14 cellular contexts compared by ENCODE assay signal in genomic region chr19:3642987-3643386, GRCh38. TPM values are rescaled to one million over a fixed set of nuclear protein-coding genes. Genes with fewer than 3 reads are reported as not detected.
A peak's percentile ranks its signal among the peaks of the same experiment; 100 is the strongest.
DNase-seq lines count a peak whose midpoint lies in the region; ATAC-seq, FAIRE-seq and TF ChIP-seq lines count a peak whose summit lies in the region.
"Had no signal": no experiment of that assay in that cellular context is flagged by ENCODE, and none has a peak within 500 bp of the region (broad histone marks: within the 10 kb centered on the region; RNA-seq: fewer than 3 reads in every experiment).

No MANE protein-coding gene starts in this region.

- no peak overlapping the region for H2BK20ac ChIP-seq in H1 (ENCODE audit: low read length)

- WGBS in H1 (ENCODE audit: extremely low coverage in 1 of 2, insufficient coverage in 1 of 2, insufficient read length in 1 of 2, insufficient replicate concordance in 2 of 2, low coverage in 1 of 2, low lambda C conversion rate in 2 of 2, missing lambda C conversion rate in 1 of 2), 2 experiments, result 93% methylated on average over 17 of the region's 25 CpGs; no CpG with 5 or more reads in 1 of the 2 experiments

- no peak for FAIRE-seq in H1 (lab: Jason Lieb, UNC)
- FAIRE-seq: keratinocyte had no signal

- no peak for TF ChIP-seq EP300 in H1 (IDR thresholded peaks at IDR 0.05; ENCODE audit: borderline replicate concordance in 1 of 2, low read depth in 2 of 2, low read length in 2 of 2)

- no peaks in the 10 kb centered on the region for H3K79me1 ChIP-seq in H1 (ENCODE audit: low read depth, low read length)

- CTCF ChIA-PET in activated CD4-positive, alpha-beta T cell treated with anti-CD3 and anti-CD28 coated beads, Interleukin-2, amount 10 ng/mL, durations not matched to agents 7 days and 5 days (lab: Charles Lee), result interaction anchor here (0.6 kb wide), 1 partner anchor 107 kb away, joined by 5 read pairs; no protein-coding TSS in a partner anchor
- CTCF ChIA-PET in H1 (lab: Charles Lee; ENCODE audit: partially characterized antibody) (interaction anchor here (0.7 kb wide), 2 partner anchors 491 to 942 kb away, joined by 3 read pairs; no protein-coding TSS in a partner anchor), GM10248 (lab: Yijun Ruan, JAX) (no interaction called here)

- POLR2A ChIA-PET in activated CD4-positive, alpha-beta T cell treated with anti-CD3 and anti-CD28 coated beads, Interleukin-2, amount 10 ng/mL, durations not matched to agents 7 days and 5 days (lab: Charles Lee), result no interaction called here
- POLR2A ChIA-PET in H1 (lab: Charles Lee; ENCODE audit: partially characterized antibody), result no interaction called here
- POLR2A ChIA-PET in GM10248 (lab: Yijun Ruan, JAX), result no interaction called here

- no peak overlapping the region for H2BK120ac ChIP-seq in H1 (replicated peaks; ENCODE audit: low read depth, low read length)

- no peak overlapping the region for H2AFZ ChIP-seq in H1 (ENCODE audit: low read length)

- no peaks in the 10 kb centered on the region for H3K9me3 ChIP-seq in SJCRH30 (replicated peaks)
- H3K9me3 ChIP-seq in H1 (ENCODE audit: insufficient read depth in 2 of 2, low read depth in 1 of 2, low read length in 1 of 2), result no peaks in the 10 kb centered on the region
- H3K9me3 ChIP-seq: stomach had no signal

- no peaks in the 10 kb centered on the region for H3K9me3 Mint-ChIP-seq in activated CD4-positive, alpha-beta T cell treated with anti-CD3 and anti-CD28 coated beads, Interleukin-2, amount 10 ng/mL, durations not matched to agents 24 days and 14 days
- no peaks in the 10 kb centered on the region for H3K9me3 Mint-ChIP-seq in activated CD4-positive, alpha-beta T cell treated with anti-CD3 and anti-CD28 coated beads, Interleukin-2, amount 10 ng/mL, durations not matched to agents 7 days and 5 days
- H3K9me3 Mint-ChIP-seq: neural crest cell had no signal

- no peak overlapping the region for H2BK12ac ChIP-seq in H1 (ENCODE audit: low read depth, low read length)

- peaks cover 1 to 5% of the 10 kb centered on the region in 2 experiments for H4K20me1 ChIP-seq in H1 (replicated peaks in 1 of 2; ENCODE audit: control insufficient read depth in 1 of 2, insufficient read depth in 2 of 2, low read length in 2 of 2)

- H3K36me3 ChIP-seq in SJCRH30, result peaks cover 2% of the 10 kb centered on the region; the same call in 1 of the 2 replicates
- H3K36me3 ChIP-seq in H1 (ENCODE audit: control insufficient read depth in 2 of 4, insufficient read depth in 4 of 4, low read length in 3 of 4), result peaks cover 2 to 14% (median 9%) of the 10 kb centered on the region in 4 experiments; a peak in 6 of 8 replicates

- H4K91ac ChIP-seq in H1 (replicated peaks; ENCODE audit: insufficient read length, low read length), result no peak overlapping the region

- H3K27me3 ChIP-seq in SJCRH30, result no peaks in the 10 kb centered on the region
- H3K27me3 ChIP-seq in H1 (replicated peaks in 1 of 4; ENCODE audit: control insufficient read depth in 3 of 4, extremely low read depth in 1 of 4, insufficient read depth in 3 of 4, low read length in 3 of 4), result no peaks in the 10 kb centered on the region
- H3K27me3 ChIP-seq: stomach had no signal

- no peak overlapping the region for H3K4me3 Mint-ChIP-seq in activated CD4-positive, alpha-beta T cell treated with anti-CD3 and anti-CD28 coated beads, Interleukin-2, amount 10 ng/mL, durations not matched to agents 24 days and 14 days
- H3K4me3 Mint-ChIP-seq in activated CD4-positive, alpha-beta T cell treated with anti-CD3 and anti-CD28 coated beads, Interleukin-2, amount 10 ng/mL, durations not matched to agents 7 days and 5 days, result no peak overlapping the region
- H3K4me3 Mint-ChIP-seq: neural crest cell had no signal

- no peak overlapping the region for H2BK5ac ChIP-seq in H1 (ENCODE audit: low read depth, low read length)

- no peaks in the 10 kb centered on the region for H3K27me3 Mint-ChIP-seq in activated CD4-positive, alpha-beta T cell treated with anti-CD3 and anti-CD28 coated beads, Interleukin-2, amount 10 ng/mL, durations not matched to agents 24 days and 14 days
- H3K27me3 Mint-ChIP-seq in activated CD4-positive, alpha-beta T cell treated with anti-CD3 and anti-CD28 coated beads, Interleukin-2, amount 10 ng/mL, durations not matched to agents 7 days and 5 days, result no peaks in the 10 kb centered on the region

- H3K4me3 ChIP-seq in SJCRH30 (no peak overlapping the region), H1 (ENCODE audit: extremely low read depth in 1 of 4, insufficient read depth in 2 of 4, low read depth in 3 of 4, low read length in 4 of 4) (no peak overlapping the region)
- H3K4me3 ChIP-seq: stomach had no signal

- H3K23ac ChIP-seq in H1 (ENCODE audit: insufficient read length), result no peak overlapping the region

- DNase-seq in activated CD4-positive, alpha-beta T cell treated with anti-CD3 and anti-CD28 coated beads, Interleukin-2, amount 10 ng/mL, durations not matched to agents 24 days and 14 days, result peak; percentile 72
- no peak for DNase-seq in activated CD4-positive, alpha-beta T cell treated with anti-CD3 and anti-CD28 coated beads, Interleukin-2, amount 10 ng/mL, durations not matched to agents 7 days and 5 days
- DNase-seq in SJCRH30 (peak; percentile 26 to 33), H1 (ENCODE audit: low read depth in 1 of 2, low spot score in 2 of 2) (peak in 1 of 2 experiments; percentile 83), GM10248 (ENCODE audit: extremely low spot score) (no peak), occipital lobe (lab: John Stamatoyannopoulos, UW) (no peak), left ventricle myocardium superior (no peak)
- DNase-seq in stimulated activated CD8-positive, alpha-beta memory T cell treated with anti-CD3 and anti-CD28 coated beads, Interleukin-4, amount 100 ng/mL, for 48 hours, result peak; percentile 62
- DNase-seq: Kasumi-1, NCI-H2227 treated with DMSO at 0.1 percent for 48 hours, stomach had no signal

- H3K14ac ChIP-seq in H1 (ENCODE audit: insufficient read length), result no peak overlapping the region

- H3K56ac ChIP-seq in H1 (replicated peaks; ENCODE audit: insufficient read length, low read depth, low read length), result no peak overlapping the region

- no peaks in the 10 kb centered on the region for H3K4me1 ChIP-seq in SJCRH30
- H3K4me1 ChIP-seq in H1 (replicated peaks in 1 of 4; ENCODE audit: control insufficient read depth in 3 of 4, insufficient read depth in 4 of 4, low read length in 3 of 4), result no peaks in the 10 kb centered on the region

- intact Hi-C loops in activated CD4-positive, alpha-beta T cell treated with anti-CD3 and anti-CD28 coated beads, Interleukin-2, amount 10 ng/mL, durations not matched to agents 24 days and 14 days (cut with micrococcal nuclease), result no loop called here
- intact Hi-C loops in left ventricle myocardium superior (cut with micrococcal nuclease), result no loop called here

- ATAC-seq in left ventricle myocardium superior, result no peak

- H4K8ac ChIP-seq in H1 (ENCODE audit: extremely low read depth, insufficient read depth, low read length), result peak overlapping the region; percentile 58; the same call in 1 of the 2 replicates

- no peak overlapping the region for H2BK15ac ChIP-seq in H1 (ENCODE audit: low read length)

- TF ChIP-seq RAD21 in H1 (IDR thresholded peaks at IDR 0.05 in 1 of 2, conservative IDR thresholded peaks at IDR 0.05 in 1 of 2; ENCODE audit: low read depth in 2 of 2, low read length in 2 of 2), result no peak

- no peak overlapping the region for H3K4ac ChIP-seq in H1 (replicated peaks; ENCODE audit: insufficient read length, low read depth, low read length)

- H3K4me2 ChIP-seq in H1 (ENCODE audit: insufficient read depth in 1 of 2, low read depth in 2 of 2, low read length in 2 of 2), result no peak overlapping the region

- no peak for TF ChIP-seq CTCF in H1 (IDR thresholded peaks at IDR 0.05; ENCODE audit: control extremely low read depth in 1 of 3, insufficient read depth in 1 of 3, low read depth in 1 of 3, low read length in 3 of 3)
- no peak for TF ChIP-seq CTCF in GM10248 (IDR thresholded peaks at IDR 0.05; ENCODE audit: control extremely low read depth, extremely low read depth, low read depth, missing control alignments)

- H3K9ac ChIP-seq in H1 (replicated peaks in 1 of 4; ENCODE audit: extremely low read depth in 1 of 4, low read depth in 3 of 4, low read length in 3 of 4), result no peak overlapping the region

- no peak overlapping the region for H2AK5ac ChIP-seq in H1 (ENCODE audit: low read depth, low read length)

- no peaks in the 10 kb centered on the region for H3K79me2 ChIP-seq in H1 (ENCODE audit: control insufficient read depth in 1 of 2, insufficient read depth in 2 of 2, low read length in 2 of 2)

- peaks cover 6% of the 10 kb centered on the region for H3K36me3 Mint-ChIP-seq in activated CD4-positive, alpha-beta T cell treated with anti-CD3 and anti-CD28 coated beads, Interleukin-2, amount 10 ng/mL, durations not matched to agents 24 days and 14 days (ENCODE audit: low read depth)
- no peaks in the 10 kb centered on the region for H3K36me3 Mint-ChIP-seq in activated CD4-positive, alpha-beta T cell treated with anti-CD3 and anti-CD28 coated beads, Interleukin-2, amount 10 ng/mL, durations not matched to agents 7 days and 5 days (ENCODE audit: low read depth)

- TF ChIP-seq POLR2A in H1 (IDR thresholded peaks at IDR 0.05; ENCODE audit: control extremely low read depth in 1 of 2, low read depth in 2 of 2, low read length in 2 of 2), result no peak

- no peak overlapping the region for H4K5ac ChIP-seq in H1 (ENCODE audit: insufficient read length, low read depth, low read length)

- H3K23me2 ChIP-seq in H1 (ENCODE audit: low read depth, low read length), result no peaks in the 10 kb centered on the region

- H3K4me1 Mint-ChIP-seq in activated CD4-positive, alpha-beta T cell treated with anti-CD3 and anti-CD28 coated beads, Interleukin-2, amount 10 ng/mL, durations not matched to agents 24 days and 14 days, result peaks cover 3% of the 10 kb centered on the region
- no peaks in the 10 kb centered on the region for H3K4me1 Mint-ChIP-seq in activated CD4-positive, alpha-beta T cell treated with anti-CD3 and anti-CD28 coated beads, Interleukin-2, amount 10 ng/mL, durations not matched to agents 7 days and 5 days
- H3K4me1 Mint-ChIP-seq: neural crest cell had no signal

- H3K18ac ChIP-seq in H1 (ENCODE audit: extremely low read depth, low read length), result no peak overlapping the region

- no peak overlapping the region for H3K27ac Mint-ChIP-seq in activated CD4-positive, alpha-beta T cell treated with anti-CD3 and anti-CD28 coated beads, Interleukin-2, amount 10 ng/mL, durations not matched to agents 24 days and 14 days
- H3K27ac Mint-ChIP-seq in activated CD4-positive, alpha-beta T cell treated with anti-CD3 and anti-CD28 coated beads, Interleukin-2, amount 10 ng/mL, durations not matched to agents 7 days and 5 days, result no peak overlapping the region

- H3K27ac ChIP-seq in SJCRH30, result no peak overlapping the region
- no peak overlapping the region for H3K27ac ChIP-seq in H1 (ENCODE audit: low read depth, low read length)
- H3K27ac ChIP-seq: stomach had no signal

RNA-seq across cellular contexts. Expression of gene CACTIN, which starts 16.4 kb away (rescaled TPM):
- total RNA-seq in activated CD4-positive, alpha-beta T cell treated with anti-CD3 and anti-CD28 coated beads, Interleukin-2, amount 10 ng/mL, durations not matched to agents 24 days and 14 days, result 37.4 and 39.6 TPM in 2 replicates
- total RNA-seq in activated CD4-positive, alpha-beta T cell treated with anti-CD3 and anti-CD28 coated beads, Interleukin-2, amount 10 ng/mL, durations not matched to agents 7 days and 5 days, result 10 to 100 TPM; 31.8 to 39.1 TPM
- 21.4 and 21.6 TPM in 2 replicates for total RNA-seq in SJCRH30 (2014; rRNA removed; shearing (Covaris generic))
- total RNA-seq in H1 (2021; fragmentation: NEBNext Ultra II Directional; extraction: Animal tissue kit (Norgen Biotek cat#: 25700)), result 29.9 and 36.2 TPM in 2 replicates
- 25.8 and 44.1 TPM in 2 replicates for polyA plus RNA-seq in H1 (2011; rRNA removed)
- polyA plus RNA-seq in H1 (2011; cell fraction: cytosol; rRNA removed), result 33.5 TPM
- 65.4 TPM for polyA plus RNA-seq in H1 (2011; cell fraction: nucleus; rRNA removed)
- 15.6 to 34.3 TPM (median 26.9 TPM) in 4 replicates for polyA plus RNA-seq in H1 (2012, experiment 1 of 2)
- polyA plus RNA-seq in H1 (2012, experiment 2 of 2), result 19.2 TPM
- 28.0 TPM for polyA plus RNA-seq in H1 (2013, experiment 1 of 2)
- polyA plus RNA-seq in H1 (2013, experiment 2 of 2), result 26.4 TPM
- 7.5 and 9.4 TPM in 2 replicates for polyA minus RNA-seq in H1 (2011; rRNA and poly(A)+ RNA removed)
- polyA minus RNA-seq in H1 (2011; cell fraction: cytosol; rRNA and poly(A)+ RNA removed), result 17.5 TPM
- 16.0 TPM for polyA minus RNA-seq in H1 (2011; cell fraction: nucleus; rRNA and poly(A)+ RNA removed)
- 19.8 TPM for total RNA-seq in occipital lobe
- 13.5 TPM for total RNA-seq in left ventricle myocardium superior

RNA-seq across cellular contexts. Expression of gene TBXA2R, which starts 36.3 kb away (rescaled TPM):
- total RNA-seq in activated CD4-positive, alpha-beta T cell treated with anti-CD3 and anti-CD28 coated beads, Interleukin-2, amount 10 ng/mL, durations not matched to agents 24 days and 14 days, result 0.42 and 0.50 TPM in 2 replicates
- total RNA-seq in activated CD4-positive, alpha-beta T cell treated with anti-CD3 and anti-CD28 coated beads, Interleukin-2, amount 10 ng/mL, durations not matched to agents 7 days and 5 days, result under 1 TPM; 0.92 to 1.00 TPM
- 0.06 and 0.13 TPM in 2 replicates for total RNA-seq in SJCRH30 (2014; rRNA removed; shearing (Covaris generic))
- 0.50 and 0.75 TPM in 2 replicates for total RNA-seq in H1 (2021; fragmentation: NEBNext Ultra II Directional; extraction: Animal tissue kit (Norgen Biotek cat#: 25700))
- 0.39 and 0.80 TPM in 2 replicates for polyA plus RNA-seq in H1 (2011; rRNA removed)
- polyA plus RNA-seq in H1 (2011; cell fraction: cytosol; rRNA removed), result 0.31 TPM
- 0.20 TPM for polyA plus RNA-seq in H1 (2011; cell fraction: nucleus; rRNA removed)
- 0.22 to 0.59 TPM (median 0.48 TPM) in 4 replicates for polyA plus RNA-seq in H1 (2012, experiment 1 of 2)
- polyA plus RNA-seq in H1 (2012, experiment 2 of 2), result 0.39 TPM
- 0.97 TPM for polyA plus RNA-seq in H1 (2013, experiment 1 of 2)
- polyA plus RNA-seq in H1 (2013, experiment 2 of 2), result 1.2 TPM
- 0.10 and 0.22 TPM in 2 replicates for polyA minus RNA-seq in H1 (2011; rRNA and poly(A)+ RNA removed)
- not detected for polyA minus RNA-seq in H1 (2011; cell fraction: cytosol; rRNA and poly(A)+ RNA removed)
- polyA minus RNA-seq in H1 (2011; cell fraction: nucleus; rRNA and poly(A)+ RNA removed), result 0.40 TPM
- 0.78 TPM for total RNA-seq in occipital lobe
- 2.0 TPM for total RNA-seq in left ventricle myocardium superior
- total RNA-seq: H4 had no signal
- polyA plus RNA-seq: keratinocyte had no signal

RNA-seq across cellular contexts. Expression of gene PIP5K1C, which starts 57.3 kb away (rescaled TPM):
- 21.4 and 22.5 TPM in 2 replicates for total RNA-seq in activated CD4-positive, alpha-beta T cell treated with anti-CD3 and anti-CD28 coated beads, Interleukin-2, amount 10 ng/mL, durations not matched to agents 24 days and 14 days
- total RNA-seq in activated CD4-positive, alpha-beta T cell treated with anti-CD3 and anti-CD28 coated beads, Interleukin-2, amount 10 ng/mL, durations not matched to agents 7 days and 5 days, result 10 to 100 TPM; 18.7 to 19.5 TPM
- total RNA-seq in SJCRH30 (2014; rRNA removed; shearing (Covaris generic)), result 11.8 and 12.2 TPM in 2 replicates
- total RNA-seq in H1 (2021; fragmentation: NEBNext Ultra II Directional; extraction: Animal tissue kit (Norgen Biotek cat#: 25700)), result 31.3 and 32.9 TPM in 2 replicates
- polyA plus RNA-seq in H1 (2011; rRNA removed), result 10.6 and 20.4 TPM in 2 replicates
- 7.1 TPM for polyA plus RNA-seq in H1 (2011; cell fraction: cytosol; rRNA removed)
- polyA plus RNA-seq in H1 (2011; cell fraction: nucleus; rRNA removed), result 30.2 TPM
- 18.6 to 28.3 TPM (median 25.8 TPM) in 4 replicates for polyA plus RNA-seq in H1 (2012, experiment 1 of 2)
- polyA plus RNA-seq in H1 (2012, experiment 2 of 2), result 19.0 TPM
- polyA plus RNA-seq in H1 (2013, experiment 1 of 2), result 19.7 TPM
- 18.8 TPM for polyA plus RNA-seq in H1 (2013, experiment 2 of 2)
- 21.0 and 23.7 TPM in 2 replicates for polyA minus RNA-seq in H1 (2011; rRNA and poly(A)+ RNA removed)
- polyA minus RNA-seq in H1 (2011; cell fraction: cytosol; rRNA and poly(A)+ RNA removed), result 19.8 TPM
- 19.9 TPM for polyA minus RNA-seq in H1 (2011; cell fraction: nucleus; rRNA and poly(A)+ RNA removed)
- total RNA-seq in occipital lobe, result 19.8 TPM
- total RNA-seq in left ventricle myocardium superior, result 34.7 TPM

RNA-seq across cellular contexts. Expression of gene GIPC3, which starts 57.7 kb away (rescaled TPM):
- total RNA-seq in activated CD4-positive, alpha-beta T cell treated with anti-CD3 and anti-CD28 coated beads, Interleukin-2, amount 10 ng/mL, durations not matched to agents 24 days and 14 days, result 0.36 and 0.37 TPM in 2 replicates
- total RNA-seq in activated CD4-positive, alpha-beta T cell treated with anti-CD3 and anti-CD28 coated beads, Interleukin-2, amount 10 ng/mL, durations not matched to agents 7 days and 5 days, result under 1 TPM; 0.57 to 0.71 TPM
- 0.03 and 0.06 TPM in 2 replicates for total RNA-seq in SJCRH30 (2014; rRNA removed; shearing (Covaris generic))
- 0.96 and 1.2 TPM in 2 replicates for total RNA-seq in H1 (2021; fragmentation: NEBNext Ultra II Directional; extraction: Animal tissue kit (Norgen Biotek cat#: 25700))
- polyA plus RNA-seq in H1 (2011; rRNA removed), result 1.0 and 1.3 TPM in 2 replicates
- 0.70 TPM for polyA plus RNA-seq in H1 (2011; cell fraction: cytosol; rRNA removed)
- polyA plus RNA-seq in H1 (2011; cell fraction: nucleus; rRNA removed), result 2.2 TPM
- 0.86 to 1.2 TPM (median 0.93 TPM) in 4 replicates for polyA plus RNA-seq in H1 (2012, experiment 1 of 2)
- polyA plus RNA-seq in H1 (2012, experiment 2 of 2), result 0.75 TPM
- polyA plus RNA-seq in H1 (2013, experiment 1 of 2), result 2.5 TPM
- 2.3 TPM for polyA plus RNA-seq in H1 (2013, experiment 2 of 2)
- polyA minus RNA-seq in H1 (2011; rRNA and poly(A)+ RNA removed), result 0.82 and 1.3 TPM in 2 replicates
- polyA minus RNA-seq in H1 (2011; cell fraction: cytosol; rRNA and poly(A)+ RNA removed), result 1.0 TPM
- polyA minus RNA-seq in H1 (2011; cell fraction: nucleus; rRNA and poly(A)+ RNA removed), result 0.80 TPM
- total RNA-seq in occipital lobe (not detected), left ventricle myocardium superior (1.9 TPM)
- total RNA-seq: H4 had no signal
- polyA plus RNA-seq: keratinocyte had no signal

Comparison
In these comparisons a context has a peak if more than half of its experiments do, and no peak if none do; other contexts are left out.
1. DNase-seq: peak in activated CD4-positive, alpha-beta T cell treated with anti-CD3 and anti-CD28 coated beads, Interleukin-2, amount 10 ng/mL, durations not matched to agents 24 days and 14 days (single experiment), SJCRH30 (2 of 2) and stimulated activated CD8-positive, alpha-beta memory T cell treated with anti-CD3 and anti-CD28 coated beads, Interleukin-4, amount 100 ng/mL, for 48 hours (single experiment); none in activated CD4-positive, alpha-beta T cell treated with anti-CD3 and anti-CD28 coated beads, Interleukin-2, amount 10 ng/mL, durations not matched to agents 7 days and 5 days (single experiment), GM10248 (single experiment), occipital lobe (single experiment) and left ventricle myocardium superior (single experiment).